7 cellular contexts compared by ENCODE assay signal in the genomic region with DNA sequence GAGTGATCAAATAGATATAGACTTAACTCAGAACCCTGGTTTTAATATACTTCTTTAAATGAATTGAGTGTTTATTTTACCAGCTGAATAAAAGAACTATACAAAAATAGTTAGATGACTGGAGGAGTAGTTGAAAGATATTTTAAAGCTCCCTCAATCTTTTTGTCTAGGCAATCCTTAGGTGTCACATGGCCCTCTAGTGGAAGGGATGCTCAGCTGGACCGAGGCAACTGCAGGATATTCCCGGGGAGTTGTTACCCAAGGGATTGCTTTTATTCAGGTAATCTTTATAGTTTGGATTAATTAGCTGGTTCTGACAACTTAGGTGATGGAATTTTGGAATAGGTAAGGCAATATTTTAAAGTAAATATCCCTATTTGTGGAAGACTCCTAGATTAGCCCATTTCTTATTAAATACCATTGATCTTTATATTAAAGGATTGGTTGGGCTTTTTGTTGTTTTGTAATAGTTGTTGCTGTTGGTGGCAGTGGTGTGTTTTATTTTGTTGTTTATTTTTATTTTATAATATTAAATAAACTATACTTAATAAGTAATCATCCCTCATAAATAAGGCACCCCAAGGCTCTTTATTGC. TPM values are rescaled to one million over a fixed set of nuclear protein-coding genes. Genes with fewer than 3 reads are reported as not detected.
A peak's percentile ranks its signal among the peaks of the same experiment; 100 is the strongest.
DNase-seq lines count a peak whose midpoint lies in the region; ATAC-seq and TF ChIP-seq lines count a peak whose summit lies in the region.

No MANE protein-coding gene starts in this region.

- H3K27me3 ChIP-seq in MG63 (no peaks in the 10 kb centered on the region), breast epithelium (no peaks in the 10 kb centered on the region)

- intact Hi-C loops in breast epithelium (cut with DNase I; ENCODE audit: low total_unique reads) = no loop called here

- no peaks in the 10 kb centered on the region for H3K9me3 ChIP-seq in MG63
- H3K9me3 ChIP-seq in breast epithelium = no peaks in the 10 kb centered on the region

- TF ChIP-seq POLR2A in breast epithelium (IDR thresholded peaks at IDR 0.05) = no peak

- no peak overlapping the region for H3K27ac ChIP-seq in breast epithelium

- H3K4me1 ChIP-seq in breast epithelium = no peaks in the 10 kb centered on the region

- H3K4me3 ChIP-seq in MG63 = no peak overlapping the region
- no peak overlapping the region for H3K4me3 ChIP-seq in breast epithelium

- POLR2A ChIA-PET in GM10248 (lab: Yijun Ruan, JAX) = no interaction called here

- CTCF ChIA-PET in GM10248 (lab: Yijun Ruan, JAX) = interaction anchor here (0.9 to 3.9 kb wide), 5 partner anchors 10 to 52 kb away, joined by 3 to 17 read pairs (median 3); no protein-coding TSS in a partner anchor

- no peak for ATAC-seq in HG03439 (IDR thresholded peaks at IDR 0.05; ENCODE audit: unreplicated experiment)
- no peak for ATAC-seq in HG03045 (IDR thresholded peaks at IDR 0.05; ENCODE audit: unreplicated experiment)

- peaks cover 5% of the 10 kb centered on the region for H3K36me3 ChIP-seq in MG63
- H3K36me3 ChIP-seq in breast epithelium = no peaks in the 10 kb centered on the region

- TF ChIP-seq CTCF in GM10248 (IDR thresholded peaks at IDR 0.05; ENCODE audit: control extremely low read depth, extremely low read depth, low read depth, missing control alignments) (peak; percentile 16), breast epithelium (IDR thresholded peaks at IDR 0.05) (peak in 2 of 3 donors; percentile 27 to 29)

- DNase-seq in GM10248 (ENCODE audit: extremely low spot score) (no peak), MG63 (peak; percentile 15), breast epithelium (ENCODE audit: low spot score in 2 of 2) (no peak), medulla oblongata (ENCODE audit: extremely low spot score) (peak; percentile 45), DMS153 treated with DMSO at 0.1 percent for 48 hours (lab: John Stamatoyannopoulos, UW; ENCODE audit: unreplicated experiment) (no peak)

RNA-seq across cellular contexts. Expression of a gene that starts 57.1 kb away (rescaled TPM):
- total RNA-seq in MG63 (2014; rRNA removed; shearing (Covaris generic); ENCODE audit: low replicate concordance) = 13.0 and 28.6 TPM in 2 replicates
- total RNA-seq in breast epithelium = 10 to 100 TPM; 51.8 to 86.1 (median 67.2) TPM

RNA-seq across cellular contexts. Expression of a gene that starts 57.8 kb away (rescaled TPM):
- 10.6 and 15.8 TPM in 2 replicates for total RNA-seq in MG63 (2014; rRNA removed; shearing (Covaris generic); ENCODE audit: low replicate concordance)
- total RNA-seq in breast epithelium = 10 to 100 TPM; 23.3 to 89.5 (median 38.3) TPM

Comparison
In these comparisons a context has a peak if more than half of its experiments do, and no peak if none do; other contexts are left out.
1. DNase-seq: peak in MG63 (single experiment) and medulla oblongata (single experiment); none in GM10248 (single experiment), breast epithelium (0 of 2) and DMS153 treated with DMSO at 0.1 percent for 48 hours (single experiment).